Comparison of ENCODE assay signal across 8 cellular contexts in the genomic region with DNA sequence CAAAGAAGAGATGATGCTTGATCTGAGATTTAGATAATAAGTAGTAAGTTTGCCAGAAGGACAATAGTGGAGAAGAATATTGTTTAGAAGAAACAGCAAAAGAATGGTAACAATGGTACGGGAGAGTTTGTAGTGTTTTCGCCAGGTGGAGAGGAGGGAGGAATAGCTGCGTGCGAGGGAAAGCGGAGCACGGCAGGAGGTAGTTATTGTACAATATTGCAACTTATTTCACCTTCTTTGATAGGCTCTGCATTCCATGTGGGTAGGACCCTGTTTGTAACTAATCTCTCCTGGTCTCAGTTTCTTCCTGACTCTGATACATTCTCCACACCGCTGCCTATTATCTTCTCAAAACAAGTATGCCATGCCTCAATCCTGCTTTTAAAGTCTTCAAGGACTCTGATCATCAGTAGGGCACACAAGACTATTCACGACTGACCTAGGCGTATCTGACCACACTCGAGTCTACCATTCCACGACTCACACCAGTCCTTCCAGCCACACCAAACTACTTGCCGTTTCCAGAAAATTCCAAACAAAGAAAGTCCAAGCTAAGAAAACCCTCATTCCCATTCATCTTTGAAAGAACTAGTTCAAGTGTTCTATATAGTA. TPM values are rescaled to one million over a fixed set of nuclear protein-coding genes. Genes with fewer than 3 reads are reported as not detected.
DNase-seq lines count a peak whose midpoint lies in the region; ATAC-seq and TF ChIP-seq lines count a peak whose summit lies in the region.

No MANE protein-coding gene starts in this region.

- H3K27me3 Mint-ChIP-seq in CD4-positive, alpha-beta memory T cell: peaks cover 0 to 3% of the 10 kb centered on the region in 2 donors
- H3K27me3 Mint-ChIP-seq in effector memory CD8-positive, alpha-beta T cell: peaks cover 0 to 8% of the 10 kb centered on the region in 2 donors
- peaks cover 19% of the 10 kb centered on the region for H3K27me3 Mint-ChIP-seq in neural crest cell (ENCODE audit: low read depth)

- H3K36me3 ChIP-seq in CD4-positive, alpha-beta memory T cell (ENCODE audit: insufficient read depth, low read length): peaks cover 3% of the 10 kb centered on the region
- peaks cover 15% of the 10 kb centered on the region for H3K36me3 ChIP-seq in MG63

- H3K27ac ChIP-seq in CD4-positive, alpha-beta memory T cell (ENCODE audit: low read depth, low read length): peak overlapping the region; percentile 100

- no peak for DNase-seq in CD4-positive, alpha-beta memory T cell
- DNase-seq in MG63 (no peak), neural crest cell (ENCODE audit: low read depth, low spot score) (no peak), NCI-H1694 (lab: John Stamatoyannopoulos, UW) (no peak), OCI-M1 (lab: John Stamatoyannopoulos, UW) (no peak)
- no peak for DNase-seq in effector memory CD8-positive, alpha-beta T cell

- peak overlapping the region; percentile 98 to 100 (median 100) for H3K27ac Mint-ChIP-seq in CD4-positive, alpha-beta memory T cell
- peak overlapping the region; percentile 99 to 100 for H3K27ac Mint-ChIP-seq in effector memory CD8-positive, alpha-beta T cell
- H3K27ac Mint-ChIP-seq in neural crest cell (ENCODE audit: unreplicated experiment): peak overlapping the region; percentile 99

- ATAC-seq in effector memory CD8-positive, alpha-beta T cell (replicated peaks): no peak
- ATAC-seq in GM18907 (IDR thresholded peaks at IDR 0.05; ENCODE audit: unreplicated experiment) (no peak), HG03439 (IDR thresholded peaks at IDR 0.05; ENCODE audit: unreplicated experiment) (no peak)

- intact Hi-C loops in CD4-positive, alpha-beta memory T cell (cut with micrococcal nuclease): loop anchor here (1.0 to 10.0 kb wide), 6 partner anchors 47 to 463 kb away; partner anchors contain the start of genes LATS1, NUP43, PCMT1 and TAB2

- H3K4me1 Mint-ChIP-seq in CD4-positive, alpha-beta memory T cell: peaks cover 27 to 53% (median 38%) of the 10 kb centered on the region in 4 donors
- H3K4me1 Mint-ChIP-seq in effector memory CD8-positive, alpha-beta T cell (ENCODE audit: low read depth in 2 of 2): peaks cover 28 to 33% of the 10 kb centered on the region in 2 donors
- peaks cover 30% of the 10 kb centered on the region for H3K4me1 Mint-ChIP-seq in neural crest cell

- H3K4me1 ChIP-seq in CD4-positive, alpha-beta memory T cell (ENCODE audit: insufficient read depth, low read length): peaks cover 32% of the 10 kb centered on the region

- H3K9me3 Mint-ChIP-seq in CD4-positive, alpha-beta memory T cell: peaks cover 0 to 4% (median 0%) of the 10 kb centered on the region in 8 donors
- H3K9me3 Mint-ChIP-seq in effector memory CD8-positive, alpha-beta T cell: no peaks in the 10 kb centered on the region
- no peaks in the 10 kb centered on the region for H3K9me3 Mint-ChIP-seq in neural crest cell

- H3K27me3 ChIP-seq in CD4-positive, alpha-beta memory T cell (ENCODE audit: insufficient read depth, low read length): no peaks in the 10 kb centered on the region
- H3K27me3 ChIP-seq in MG63: no peaks in the 10 kb centered on the region

- peaks cover 8 to 35% of the 10 kb centered on the region in 2 donors for H3K36me3 Mint-ChIP-seq in CD4-positive, alpha-beta memory T cell
- peaks cover 47% of the 10 kb centered on the region for H3K36me3 Mint-ChIP-seq in effector memory CD8-positive, alpha-beta T cell (ENCODE audit: insufficient read depth)
- H3K36me3 Mint-ChIP-seq in neural crest cell (ENCODE audit: low read depth): no peaks in the 10 kb centered on the region

- peak overlapping the region; percentile 97 to 100 (median 98) for H3K4me3 Mint-ChIP-seq in CD4-positive, alpha-beta memory T cell
- H3K4me3 Mint-ChIP-seq in effector memory CD8-positive, alpha-beta T cell: peak overlapping the region; percentile 93 to 95
- peak overlapping the region; percentile 97 for H3K4me3 Mint-ChIP-seq in neural crest cell

- POLR2A ChIA-PET in CD4-positive, alpha-beta memory T cell (lab: Charles Lee; ENCODE audit: partially characterized antibody): interaction anchor here (0.6 to 3.6 kb wide), 16 partner anchors 8 to 479 kb away, joined by 3 to 31 read pairs (median 5); partner anchors contain the start of genes GINM1, KATNA1, LATS1 and NUP43

- CTCF ChIA-PET in CD4-positive, alpha-beta memory T cell (lab: Charles Lee; ENCODE audit: partially characterized antibody): interaction anchor here (0.7 to 3.9 kb wide), 8 partner anchors 13 to 516 kb away, joined by 3 to 30 read pairs (median 4); partner anchors contain the start of genes GINM1 and ZC3H12D

- no peak for TF ChIP-seq CTCF in neural crest cell (conservative IDR thresholded peaks at IDR 0.05)

- no peaks in the 10 kb centered on the region for H3K9me3 ChIP-seq in CD4-positive, alpha-beta memory T cell (ENCODE audit: control insufficient read depth in 1 of 2, low read length in 2 of 2)
- no peaks in the 10 kb centered on the region for H3K9me3 ChIP-seq in MG63

- H3K4me3 ChIP-seq in CD4-positive, alpha-beta memory T cell (ENCODE audit: low read length in 2 of 2): peak overlapping the region; percentile 68 to 74
- peak overlapping the region; percentile 86 for H3K4me3 ChIP-seq in MG63

RNA-seq across cellular contexts. Expression of gene PPIL4, which starts 1.1 kb away (rescaled TPM):
- total RNA-seq in CD4-positive, alpha-beta memory T cell: 10 to 100 TPM; 33.1 to 35.7 TPM
- polyA plus RNA-seq in CD4-positive, alpha-beta memory T cell: 10 to 100 TPM in 1 of 2 donors, 1 to 10 TPM in 1; 10.0 to 14.5 TPM
- 27.0 and 42.0 TPM in 2 replicates for total RNA-seq in MG63 (2014; rRNA removed; shearing (Covaris generic); ENCODE audit: low replicate concordance)
- 39.5 and 39.9 TPM in 2 replicates for total RNA-seq in neural crest cell

RNA-seq across cellular contexts. Expression of gene GINM1, which starts 21.4 kb away (rescaled TPM):
- 10 to 100 TPM; 17.1 to 18.5 TPM for total RNA-seq in CD4-positive, alpha-beta memory T cell
- polyA plus RNA-seq in CD4-positive, alpha-beta memory T cell: 10 to 100 TPM; 23.2 to 26.1 TPM
- 45.1 and 45.8 TPM in 2 replicates for total RNA-seq in MG63 (2014; rRNA removed; shearing (Covaris generic); ENCODE audit: low replicate concordance)
- total RNA-seq in neural crest cell: 18.5 and 20.3 TPM in 2 replicates

RNA-seq across cellular contexts. Expression of gene ZC3H12D, which starts 59.9 kb away (rescaled TPM):
- total RNA-seq in CD4-positive, alpha-beta memory T cell: 100 to 1,000 TPM in 1 of 2 experiments, 10 to 100 TPM in 1; 91.5 to 106 TPM
- polyA plus RNA-seq in CD4-positive, alpha-beta memory T cell: 1 to 10 TPM; 3.1 to 9.8 TPM
- total RNA-seq in MG63 (2014; rRNA removed; shearing (Covaris generic); ENCODE audit: low replicate concordance): 0.03 TPM in 1 of 2 replicates, not detected in the other
- total RNA-seq in neural crest cell: 0.14 and 0.16 TPM in 2 replicates

Comparison
In these comparisons a context has a peak if more than half of its experiments do, and no peak if none do; other contexts are left out.
1. RNA of gene ZC3H12D, which starts 59.9 kb away (total RNA-seq): 91.5 to 106 TPM in CD4-positive, alpha-beta memory T cell; 0.14 to 0.16 TPM in neural crest cell and 0.03 TPM in MG63; every median in the first group is over 10 times any median in the second.
2. Peak in every context shown above with its lines, with median percentiles within 50 percentile points of each other: H3K27ac Mint-ChIP-seq and H3K4me3 Mint-ChIP-seq.